In the genomic region with DNA sequence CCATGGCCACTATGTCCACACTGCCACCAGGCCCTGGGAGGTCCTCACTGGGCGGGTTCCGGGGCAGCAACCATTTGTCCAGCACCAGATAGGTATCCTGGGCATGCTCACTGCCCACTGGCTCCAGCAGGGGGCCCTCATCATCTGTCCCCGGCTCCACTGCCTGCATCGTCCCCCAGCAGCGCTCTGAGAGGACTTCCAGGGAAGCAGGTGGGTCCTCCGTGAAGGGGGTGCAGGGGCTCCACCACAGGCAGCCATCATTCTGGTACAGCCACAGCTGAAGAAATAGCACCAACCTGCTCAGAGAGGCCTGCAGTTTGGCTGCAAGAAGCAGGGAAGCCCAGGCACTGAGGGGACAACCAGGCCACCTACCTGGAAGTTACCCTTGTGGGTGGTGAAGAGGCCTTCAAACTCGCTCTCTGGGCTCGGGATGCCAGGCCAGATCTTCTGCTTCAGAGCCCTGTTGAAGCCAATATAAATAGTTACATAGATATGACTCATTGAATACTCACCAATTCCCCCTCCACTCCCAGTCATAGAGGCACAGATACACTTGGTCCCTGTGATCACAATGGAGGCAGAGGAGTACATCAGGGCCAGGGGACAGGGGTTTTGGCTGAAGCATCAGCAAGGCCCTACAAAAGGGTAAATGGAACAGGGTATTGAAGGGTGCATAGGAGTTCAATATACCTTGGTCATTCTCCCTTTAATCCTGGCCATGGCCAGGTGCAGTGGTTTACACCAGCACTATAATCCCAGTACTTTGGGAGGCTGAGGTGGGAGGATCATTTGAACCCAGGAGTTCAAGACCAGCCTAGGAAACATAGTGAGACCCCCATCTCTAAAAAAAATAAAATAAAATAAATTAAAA, we compare ENCODE assay signal across 8 cellular contexts. TPM values are rescaled to one million over a fixed set of nuclear protein-coding genes. Genes with fewer than 3 reads are reported as not detected.
DNase-seq lines count a peak whose midpoint lies in the region; ATAC-seq and TF ChIP-seq lines count a peak whose summit lies in the region.

No MANE protein-coding gene starts in this region.

- H3K36me3 ChIP-seq in right atrium auricular region (no peaks in the 10 kb centered on the region), stomach (peaks cover 0 to 7% (median 0%) of the 10 kb centered on the region in 4 donors)

- 31 to 40% (median 33%) methylated on average over 3 to 8 of the region's 8 CpGs for WGBS in stomach, 5 donors

- H3K9me3 ChIP-seq in right atrium auricular region = no peaks in the 10 kb centered on the region
- no peaks in the 10 kb centered on the region for H3K9me3 ChIP-seq in stomach

- H3K27ac Mint-ChIP-seq in activated naive CD4-positive, alpha-beta T cell treated with anti-CD3 and anti-CD28 coated beads, Interleukin-2, amount 50 U/mL, for 24 hours = peak overlapping the region; percentile 85

- no peak for TF ChIP-seq EP300 in stomach (IDR thresholded peaks at IDR 0.05)

- H3K27me3 ChIP-seq in right atrium auricular region (no peaks in the 10 kb centered on the region), stomach (peaks cover 0 to 19% (median 0%) of the 10 kb centered on the region in 3 donors)

- TF ChIP-seq POLR2A in stomach (IDR thresholded peaks at IDR 0.05) = no peak

- TF ChIP-seq CTCF in right atrium auricular region (IDR thresholded peaks at IDR 0.05) (peak; percentile 38 to 66), stomach (IDR thresholded peaks at IDR 0.05) (peak in 5 of 7 experiments; percentile 15 to 51 (median 41))

- H3K27me3 Mint-ChIP-seq in activated naive CD4-positive, alpha-beta T cell treated with anti-CD3 and anti-CD28 coated beads, Interleukin-2, amount 50 U/mL, for 24 hours = peaks cover 7% of the 10 kb centered on the region

- intact Hi-C loops in stomach (cut with DNase I; ENCODE audit: low total_unique reads) = loop anchor here (5.0 kb wide), 1 partner anchor 54 kb away; no protein-coding TSS in a partner anchor
- intact Hi-C loops in sciatic nerve (cut with DNase I) = loop anchor here (10.0 kb wide), 1 partner anchor 56 kb away; the partner anchor contains the start of genes ODAD3 and PRKCSH

- peaks cover 11% of the 10 kb centered on the region for H3K36me3 Mint-ChIP-seq in activated naive CD4-positive, alpha-beta T cell treated with anti-CD3 and anti-CD28 coated beads, Interleukin-2, amount 50 U/mL, for 24 hours

- peaks cover 0 to 58% of the 10 kb centered on the region in 2 donors for H3K4me1 ChIP-seq in right atrium auricular region
- H3K4me1 ChIP-seq in stomach = peaks cover 54 to 87% (median 81%) of the 10 kb centered on the region in 4 donors

- H3K27ac ChIP-seq in right atrium auricular region (peak overlapping the region; percentile 16 to 48), stomach (peak overlapping the region; percentile 16 to 99 (median 57))

- ATAC-seq in sciatic nerve = no peak

- no peak overlapping the region for H3K4me3 ChIP-seq in right atrium auricular region
- no peak overlapping the region for H3K4me3 ChIP-seq in stomach

- peak; percentile 20 to 61 for DNase-seq in NCI-H526 (lab: John Stamatoyannopoulos, UW)
- no peak for DNase-seq in NCI-H526 treated with DMSO at 0.1 percent for 48 hours (lab: John Stamatoyannopoulos, UW)
- peak; percentile 89 for DNase-seq in M059J (ENCODE audit: low read depth)
- DNase-seq in right atrium auricular region (ENCODE audit: low spot score) = no peak
- peak; percentile 62 for DNase-seq in stomach
- DNase-seq in sciatic nerve (ENCODE audit: low spot score) = no peak
- no peak for DNase-seq in DMS153 treated with DMSO at 0.1 percent for 48 hours (lab: John Stamatoyannopoulos, UW; ENCODE audit: unreplicated experiment)

- peaks cover 56% of the 10 kb centered on the region for H3K4me1 Mint-ChIP-seq in activated naive CD4-positive, alpha-beta T cell treated with anti-CD3 and anti-CD28 coated beads, Interleukin-2, amount 50 U/mL, for 24 hours

- H3K9me3 Mint-ChIP-seq in activated naive CD4-positive, alpha-beta T cell treated with anti-CD3 and anti-CD28 coated beads, Interleukin-2, amount 50 U/mL, for 24 hours = no peaks in the 10 kb centered on the region

- H3K4me3 Mint-ChIP-seq in activated naive CD4-positive, alpha-beta T cell treated with anti-CD3 and anti-CD28 coated beads, Interleukin-2, amount 50 U/mL, for 24 hours = peak overlapping the region; percentile 66

RNA-seq across cellular contexts. Expression of gene SWSAP1, which starts 4.1 kb away (rescaled TPM):
- total RNA-seq in M059J (2014; rRNA removed; shearing (Covaris generic)) = 2.4 and 2.7 TPM in 2 replicates
- 1 to 10 TPM in 1 of 2 donors, under 1 TPM in 1; 0.44 to 1.5 TPM for total RNA-seq in right atrium auricular region
- total RNA-seq in stomach = under 1 TPM in 2 of 5 donors, not detected in 3; 0.37 to 0.45 TPM
- 1 to 10 TPM; 3.2 to 4.1 (median 3.4) TPM for polyA plus RNA-seq in stomach
- total RNA-seq in sciatic nerve = 1.3 TPM

RNA-seq across cellular contexts. Expression of gene EPOR, which starts 5.6 kb away (rescaled TPM):
- total RNA-seq in M059J (2014; rRNA removed; shearing (Covaris generic)) = 10.5 and 10.7 TPM in 2 replicates
- total RNA-seq in right atrium auricular region = 1 to 10 TPM; 5.9 to 10.0 TPM
- 10 to 100 TPM in 4 of 5 donors, 1 to 10 TPM in 1; 4.8 to 19.9 (median 14.6) TPM for total RNA-seq in stomach
- 1 to 10 TPM; 3.7 to 8.9 (median 5.0) TPM for polyA plus RNA-seq in stomach
- 5.2 TPM for total RNA-seq in sciatic nerve

RNA-seq across cellular contexts. Expression of gene PLPPR2, which starts 23.3 kb away (rescaled TPM):
- total RNA-seq in M059J (2014; rRNA removed; shearing (Covaris generic)) = 27.9 and 31.6 TPM in 2 replicates
- 10 to 100 TPM; 26.2 to 30.5 TPM for total RNA-seq in right atrium auricular region
- total RNA-seq in stomach = 100 to 1,000 TPM in 1 of 5 donors, 10 to 100 TPM in 1, 1 to 10 TPM in 3; 6.1 to 364 (median 9.9) TPM
- 10 to 100 TPM in 1 of 3 donors, 1 to 10 TPM in 2; 6.4 to 15.2 (median 9.8) TPM for polyA plus RNA-seq in stomach
- total RNA-seq in sciatic nerve = 27.5 TPM

RNA-seq across cellular contexts. Expression of gene CCDC159, which starts 32.2 kb away (rescaled TPM):
- total RNA-seq in M059J (2014; rRNA removed; shearing (Covaris generic)) = 4.7 and 7.9 TPM in 2 replicates
- total RNA-seq in right atrium auricular region (10 to 100 TPM; 12.1 to 18.8 TPM), stomach (10 to 100 TPM in 4 of 5 donors, 1 to 10 TPM in 1; 2.9 to 91.2 (median 20.3) TPM), sciatic nerve (42.7 TPM)
- polyA plus RNA-seq in stomach = 10 to 100 TPM; 40.5 to 96.3 (median 70.0) TPM

RNA-seq across cellular contexts. Expression of gene TMEM205, which starts 32.5 kb away (rescaled TPM):
- 206 and 246 TPM in 2 replicates for total RNA-seq in M059J (2014; rRNA removed; shearing (Covaris generic))
- total RNA-seq in right atrium auricular region (100 to 1,000 TPM; 301 to 343 TPM), stomach (100 to 1,000 TPM in 2 of 5 donors, 10 to 100 TPM in 2, 1 to 10 TPM in 1; 5.8 to 117 (median 69.3) TPM), sciatic nerve (58.0 TPM)
- 100 to 1,000 TPM in 1 of 3 donors, 10 to 100 TPM in 2; 58.2 to 169 (median 61.7) TPM for polyA plus RNA-seq in stomach

Comparison
In these comparisons a context has a peak if more than half of its experiments do, and no peak if none do; other contexts are left out.
1. DNase-seq: peak in NCI-H526 (2 of 2), M059J (single experiment) and stomach (single experiment); none in NCI-H526 treated with DMSO at 0.1 percent for 48 hours (single experiment), right atrium auricular region (single experiment), sciatic nerve (single experiment) and DMS153 treated with DMSO at 0.1 percent for 48 hours (single experiment).